In genomic region chr6:145814501-145815350, GRCh38 we compare ENCODE assay signal across 8 cellular contexts. TPM values are rescaled to one million over a fixed set of nuclear protein-coding genes. Genes with fewer than 3 reads are reported as not detected.
DNase-seq lines count a peak whose midpoint lies in the region; ATAC-seq, FAIRE-seq and TF ChIP-seq lines count a peak whose summit lies in the region.

Gene FBXO30, minus strand, starts transcription at chr6:145814795. Its CDS starts 8,390 bp downstream, at chr6:145806405.

- H3K9me3 Mint-ChIP-seq in T-cell: no peaks in the 10 kb centered on the region

- peak; percentile 92 for FAIRE-seq in GM12892 (lab: Jason Lieb, UNC)

- no peaks in the 10 kb centered on the region for H3K36me3 Mint-ChIP-seq in T-cell

- peak within 1 kb of the TSS; percentile 89 to 94 (median 94) for H3K4me3 Mint-ChIP-seq in T-cell

- no peaks in the 10 kb centered on the region for H3K27me3 ChIP-seq in uterus

- CTCF ChIA-PET in T-cell (lab: Charles Lee): interaction anchor here (0.6 to 1.4 kb wide), 11 partner anchors 9 to 442 kb away, joined by 3 to 16 read pairs (median 4); partner anchors contain the start of genes SHPRH (in 2 of the 2) and EPM2A (in 1 of the 2)

- H3K27me3 Mint-ChIP-seq in T-cell: no peaks in the 10 kb centered on the region

- H3K4me3 ChIP-seq in uterus: peak within 1 kb of the TSS; percentile 51 to 82

- ATAC-seq in HG02763 (IDR thresholded peaks at IDR 0.05; ENCODE audit: unreplicated experiment) (peak; percentile 78), T-cell (replicated peaks in 1 of 4) (peak; percentile 86 to 95 (median 90)), left ventricle myocardium superior (peak; percentile 97)

- H3K36me3 ChIP-seq in uterus: no peaks in the 10 kb centered on the region

- H3K4me1 ChIP-seq in uterus: no peaks in the 10 kb centered on the region

- no peaks in the 10 kb centered on the region for H3K9me3 ChIP-seq in uterus

- peak; percentile 9 to 48 (median 26) for TF ChIP-seq CTCF in uterus (IDR thresholded peaks at IDR 0.05)

- POLR2A ChIA-PET in T-cell (lab: Charles Lee): interaction anchor here (0.5 to 1.9 kb wide), 5 partner anchors 51 to 149 kb away, joined by 3 to 7 read pairs (median 4); partner anchors contain the start of gene SHPRH (in 1 of the 2)

- H3K27ac Mint-ChIP-seq in T-cell: peak within 1 kb of the TSS; percentile 88 to 94

- TF ChIP-seq POLR2A in GM12892 (IDR thresholded peaks at IDR 0.05; ENCODE audit: low read depth, low read length) (peak; percentile 88), uterus (IDR thresholded peaks at IDR 0.05) (peak; percentile 78 to 83)

- intact Hi-C loops in left ventricle myocardium superior (cut with micrococcal nuclease) (loop anchor here (10.0 kb wide), 1 partner anchor 150 kb away; the partner anchor contains the start of gene SHPRH), uterus (cut with DNase I; ENCODE audit: low total_unique reads) (no loop called here)

- H3K27ac ChIP-seq in uterus: peak within 1 kb of the TSS; percentile 92 to 94

- peaks cover 37 to 45% (median 43%) of the 10 kb centered on the region in 3 donors for H3K4me1 Mint-ChIP-seq in T-cell

- peak; percentile 66 for DNase-seq in GM12892 (ENCODE audit: insufficient read length)
- peak; percentile 89 to 98 (median 96) for DNase-seq in NCI-H1417 (lab: John Stamatoyannopoulos, UW)
- DNase-seq in T-cell: peak; percentile 72 to 91 (median 80)
- peak; percentile 56 for DNase-seq in amniotic stem cell (lab: John Stamatoyannopoulos, UW)
- DNase-seq in left ventricle myocardium superior: peak; percentile 95
- DNase-seq in pulmonary artery endothelial cell (ENCODE audit: low read depth, low spot score): peak; percentile 67
- DNase-seq in uterus: peak; percentile 84 to 92

RNA-seq across cellular contexts. Expression of gene FBXO30, which starts in this region (rescaled TPM):
- 2.7 TPM for polyA plus RNA-seq in GM12892 (2012; ENCODE audit: missing spikeins)
- total RNA-seq in T-cell (1 to 10 TPM; 2.5 to 6.2 (median 5.0) TPM), left ventricle myocardium superior (14.4 TPM), pulmonary artery endothelial cell (16.4 and 20.8 TPM in 2 replicates), uterus (10 to 100 TPM; 11.0 to 30.5 (median 15.7) TPM)

Comparison
In these comparisons a context has a peak if more than half of its experiments do, and no peak if none do; other contexts are left out.
1. Peak in every context shown above with its lines: DNase-seq, ATAC-seq, H3K4me3 ChIP-seq and H3K27ac ChIP-seq.